Comparison of ENCODE assay signal across 12 cellular contexts in the genomic region with DNA sequence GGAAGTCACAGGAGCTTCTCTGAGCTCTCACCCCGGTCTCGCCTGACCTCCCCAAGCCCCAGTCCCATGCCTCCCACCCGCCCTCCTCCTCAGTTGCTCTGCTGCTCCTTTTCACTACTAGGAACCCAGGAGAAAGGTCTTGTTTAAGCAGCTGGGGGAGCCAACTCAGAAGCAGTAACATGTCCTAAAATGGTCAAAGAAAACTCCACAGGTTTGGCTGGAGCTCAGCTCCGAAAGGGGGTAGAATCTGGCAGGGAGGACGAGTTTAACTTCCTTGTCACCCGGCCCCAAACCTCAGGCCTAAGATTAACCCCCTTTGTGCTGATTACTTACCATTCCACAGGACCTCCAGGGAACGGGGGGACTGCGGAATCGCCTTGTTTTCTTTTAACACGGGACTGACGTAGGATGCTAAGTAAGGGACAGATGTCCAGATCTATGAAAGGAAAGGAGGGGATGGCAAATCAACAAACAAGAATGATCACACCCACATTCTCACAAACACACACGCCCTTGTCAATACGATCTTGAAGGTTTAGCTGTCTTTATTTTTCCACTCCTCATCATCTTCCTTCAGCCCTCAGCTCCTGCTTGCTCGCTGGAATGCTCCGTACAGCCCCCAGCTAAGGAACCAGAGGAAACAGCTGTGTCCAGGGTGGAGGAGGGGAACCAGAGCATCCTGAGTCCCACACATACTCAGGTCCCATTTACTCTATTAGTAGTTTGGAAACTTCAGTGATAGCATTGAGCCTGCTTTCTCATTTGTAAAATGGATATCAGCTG. TPM values are rescaled to one million over a fixed set of nuclear protein-coding genes. Genes with fewer than 3 reads are reported as not detected.
A peak's percentile ranks its signal among the peaks of the same experiment; 100 is the strongest.
DNase-seq lines count a peak whose midpoint lies in the region; TF ChIP-seq lines count a peak whose summit lies in the region.
"Had no signal": no experiment of that assay in that cellular context is flagged by ENCODE, and none has a peak within 500 bp of the region (broad histone marks: within the 10 kb centered on the region; RNA-seq: fewer than 3 reads in every experiment).

No MANE protein-coding gene starts in this region.

- H3K9me3 ChIP-seq in transverse colon = no peaks in the 10 kb centered on the region
- H3K9me3 ChIP-seq: left lung had no signal

- H3K27ac ChIP-seq in transverse colon = peak overlapping the region; percentile 83 to 91 (median 86)
- H3K27ac ChIP-seq: WERI-Rb-1 had no signal

- H3K4me1 ChIP-seq in transverse colon = peaks cover 41 to 66% (median 51%) of the 10 kb centered on the region in 4 donors

- TF ChIP-seq POLR2A in transverse colon (IDR thresholded peaks at IDR 0.05) = no peak

- WGBS in transverse colon (ENCODE audit: low coverage in 1 of 2), 2 donors = 52 to 64% methylated on average over 7 to 15 of the region's 15 CpGs

- DNase-seq in activated effector memory CD4-positive, alpha-beta T cell treated with anti-CD3 and anti-CD28 coated beads, Interleukin-2, amount 50 U/mL, for 16 hours = peak; percentile 14
- no peak for DNase-seq in activated effector memory CD4-positive, alpha-beta T cell treated with Interleukin-2 at 50 U/mL for 16 hours
- DNase-seq in fibroblast of mammary gland (ENCODE audit: low read depth) (peak; percentile 35), transverse colon (peak; percentile 7), NCI-H226 (no peak), HEK293T (ENCODE audit: extremely low spot score) (no peak), NCI-H1694 treated with DMSO at 0.1 percent for 48 hours (lab: John Stamatoyannopoulos, UW) (no peak)
- DNase-seq: ACHN; left lung; stimulated activated CD4-positive, alpha-beta T cell treated with anti-CD3 and anti-CD28 coated beads, Interleukin-12 subunit alpha, Interleukin-12 subunit beta, amount 100 ng/mL, for 4 hours; WERI-Rb-1 had no signal

- TF ChIP-seq CTCF in fibroblast of mammary gland (conservative IDR thresholded peaks at IDR 0.05; ENCODE audit: control insufficient read depth, insufficient read depth, low read depth, low read length) (no peak), nephron (IDR thresholded peaks at IDR 0.05; ENCODE audit: unreplicated experiment in 3 of 3) (no peak), transverse colon (IDR thresholded peaks at IDR 0.05) (no peak)

- H3K9me3 Mint-ChIP-seq in nephron = no peaks in the 10 kb centered on the region

- POLR2A ChIA-PET in HEK293T (lab: Yijun Ruan, JAX) = no interaction called here

- H3K36me3 Mint-ChIP-seq in nephron (ENCODE audit: low read depth) = peaks cover 42% of the 10 kb centered on the region

- H3K4me1 Mint-ChIP-seq in nephron = peaks cover 57% of the 10 kb centered on the region

- H3K27ac Mint-ChIP-seq in nephron = peak overlapping the region; percentile 88 to 94 (median 93)

- CTCF ChIA-PET in HEK293T (lab: Yijun Ruan, JAX) = interaction anchor here (0.9 kb wide), 1 partner anchor 8 kb away, joined by 3 read pairs; no protein-coding TSS in a partner anchor

- in situ Hi-C loops in transverse colon (cut with MboI; ENCODE audit: low pct_ligation_motif_present in 1 of 4, low pct_unique_long_range_greater_than_20kb in 1 of 4, low sequenced_read_pairs in 3 of 4) = no loop called here

- H3K4me3 ChIP-seq in fibroblast of mammary gland (ENCODE audit: control insufficient read depth, low read depth, low read length) = no peak overlapping the region
- no peak overlapping the region for H3K4me3 ChIP-seq in transverse colon
- H3K4me3 ChIP-seq: left lung had no signal

- no peaks in the 10 kb centered on the region for H3K27me3 ChIP-seq in transverse colon
- H3K27me3 ChIP-seq: left lung had no signal

- intact Hi-C loops in transverse colon (cut with DNase I; ENCODE audit: low total_unique reads) = no loop called here

- TF ChIP-seq EP300 in transverse colon (IDR thresholded peaks at IDR 0.05; ENCODE audit: low read depth) = no peak

- peaks cover 0 to 63% (median 14%) of the 10 kb centered on the region in 4 donors for H3K36me3 ChIP-seq in transverse colon

- H3K27me3 Mint-ChIP-seq in nephron (ENCODE audit: low read depth) = peaks cover 4% of the 10 kb centered on the region

- H3K4me3 Mint-ChIP-seq in nephron = peak overlapping the region in 2 of 3 experiments; percentile 52 to 72

TF ChIP-seq in HEK293T, 16 proteins besides CTCF, POLR2A, EP300 and RAD21:
- no peak for TF ChIP-seq FOXA1 (IDR thresholded peaks at IDR 0.05)
- no peak for TF ChIP-seq HDGF (IDR thresholded peaks at IDR 0.05; ENCODE audit: borderline replicate concordance)
- TF ChIP-seq NFRKB (IDR thresholded peaks at IDR 0.05) = no peak
- no peak for TF ChIP-seq ARNT (IDR thresholded peaks at IDR 0.05)
- no peak for TF ChIP-seq SP1 (IDR thresholded peaks at IDR 0.05)
- no peak for TF ChIP-seq TARDBP (IDR thresholded peaks at IDR 0.05)
- no peak for TF ChIP-seq FOXM1 (IDR thresholded peaks at IDR 0.05; ENCODE audit: borderline replicate concordance)
- no peak for TF ChIP-seq CTBP1 (IDR thresholded peaks at IDR 0.05; ENCODE audit: borderline replicate concordance)
- no peak for TF ChIP-seq BHLHE40 (IDR thresholded peaks at IDR 0.05; ENCODE audit: borderline replicate concordance)
- no peak for TF ChIP-seq FOXK2 (IDR thresholded peaks at IDR 0.05)
- TF ChIP-seq, protein P1, sequence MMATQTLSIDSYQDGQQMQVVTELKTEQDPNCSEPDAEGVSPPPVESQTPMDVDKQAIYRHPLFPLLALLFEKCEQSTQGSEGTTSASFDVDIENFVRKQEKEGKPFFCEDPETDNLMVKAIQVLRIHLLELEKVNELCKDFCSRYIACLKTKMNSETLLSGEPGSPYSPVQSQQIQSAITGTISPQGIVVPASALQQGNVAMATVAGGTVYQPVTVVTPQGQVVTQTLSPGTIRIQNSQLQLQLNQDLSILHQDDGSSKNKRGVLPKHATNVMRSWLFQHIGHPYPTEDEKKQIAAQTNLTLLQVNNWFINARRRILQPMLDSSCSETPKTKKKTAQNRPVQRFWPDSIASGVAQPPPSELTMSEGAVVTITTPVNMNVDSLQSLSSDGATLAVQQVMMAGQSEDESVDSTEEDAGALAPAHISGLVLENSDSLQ (IDR thresholded peaks at IDR 0.05) = no peak
- no peak for TF ChIP-seq LEF1 (IDR thresholded peaks at IDR 0.05; ENCODE audit: borderline replicate concordance)
- no peak for TF ChIP-seq L3MBTL2 (conservative IDR thresholded peaks at IDR 0.05)
- TF ChIP-seq SUZ12 (IDR thresholded peaks at IDR 0.05) = no peak

RNA-seq across cellular contexts. Expression of gene PCSK7, which starts 13.5 kb away (rescaled TPM):
- 100 to 1,000 TPM; 182 to 432 (median 204) TPM for total RNA-seq in transverse colon

RNA-seq across cellular contexts. Expression of gene RNF214, which starts 14.1 kb away (rescaled TPM):
- total RNA-seq in transverse colon = 100 to 1,000 TPM in 1 of 4 donors, 10 to 100 TPM in 3; 11.1 to 139 (median 14.5) TPM

RNA-seq across cellular contexts. Expression of gene TAGLN, which starts 19.2 kb away (rescaled TPM):
- total RNA-seq in transverse colon = 1,000 to 10,000 TPM in 3 of 4 donors, 100 to 1,000 TPM in 1; 899 to 4,235 (median 1,393) TPM

RNA-seq across cellular contexts. Expression of gene SIDT2, which starts 39.8 kb away (rescaled TPM):
- 10 to 100 TPM; 68.1 to 95.0 (median 78.2) TPM for total RNA-seq in transverse colon

Comparison
In these comparisons a context has a peak if more than half of its experiments do, and no peak if none do; other contexts are left out.
1. DNase-seq: peak in activated effector memory CD4-positive, alpha-beta T cell treated with anti-CD3 and anti-CD28 coated beads, Interleukin-2, amount 50 U/mL, for 16 hours (single experiment), fibroblast of mammary gland (single experiment) and transverse colon (single experiment); none in activated effector memory CD4-positive, alpha-beta T cell treated with Interleukin-2 at 50 U/mL for 16 hours (single experiment), NCI-H226 (single experiment), HEK293T (single experiment) and NCI-H1694 treated with DMSO at 0.1 percent for 48 hours (single experiment).